ENCODE assay signal across 13 cellular contexts in the genomic region with DNA sequence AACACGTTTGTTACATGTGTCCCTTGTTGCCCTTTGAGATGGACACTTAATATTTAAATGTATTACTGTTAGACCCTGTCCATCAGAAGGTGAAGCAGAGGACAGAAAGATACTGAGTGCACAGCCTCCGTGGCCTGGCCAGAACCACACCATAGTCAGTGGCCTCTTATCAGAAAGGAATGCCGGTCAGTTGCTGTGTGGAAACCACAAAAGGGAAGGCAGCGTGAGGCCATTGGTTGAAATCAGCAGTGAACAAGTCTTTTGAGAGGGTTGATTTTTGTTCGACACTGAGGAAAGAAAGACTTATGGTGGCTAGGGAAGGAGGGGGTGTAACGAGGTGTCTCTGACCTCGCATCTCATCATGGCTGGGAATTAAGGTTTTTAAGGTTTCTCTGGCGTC.
DNase-seq lines count a peak whose midpoint lies in the region; ATAC-seq and TF ChIP-seq lines count a peak whose summit lies in the region.
"Had no signal": no experiment of that assay in that cellular context is flagged by ENCODE, and none has a peak within 500 bp of the region (broad histone marks: within the 10 kb centered on the region; RNA-seq: fewer than 3 reads in every experiment).

No MANE protein-coding gene starts in this region.

- H3K4me1 Mint-ChIP-seq in Caco-2 (ENCODE audit: low read depth, unreplicated experiment) (no peaks in the 10 kb centered on the region), endothelial cell (ENCODE audit: unreplicated experiment) (no peaks in the 10 kb centered on the region), MCF 10A (ENCODE audit: insufficient read depth, unreplicated experiment) (peaks cover 6% of the 10 kb centered on the region)
- H3K4me1 Mint-ChIP-seq: activated CD8-positive, alpha-beta memory T cell treated with anti-CD3 and anti-CD28 coated beads, Interleukin-2, amount 10 ng/mL, durations not matched to agents 7 days and 5 days had no signal

- ATAC-seq in HG03039 (IDR thresholded peaks at IDR 0.05; ENCODE audit: unreplicated experiment): no peak
- ATAC-seq: activated CD8-positive, alpha-beta memory T cell treated with anti-CD3 and anti-CD28 coated beads, Interleukin-2, amount 10 ng/mL, durations not matched to agents 7 days and 5 days had no signal

- BruUV-seq in Caco-2 (replicated peaks; lab: Mats Ljungman, UMichigan): no TSS peak
- BruUV-seq in MCF 10A (replicated peaks; lab: Mats Ljungman, UMichigan): no TSS peak

- no peaks in the 10 kb centered on the region for H3K9me3 ChIP-seq in Caco-2

- POLR2A ChIA-PET in Caco-2 (lab: Charles Lee) (no interaction called here), MCF 10A (lab: Yijun Ruan, JAX) (no interaction called here)

- no peaks in the 10 kb centered on the region for H3K4me1 ChIP-seq in Caco-2

- peak; percentile 26 to 54 for DNase-seq in Caco-2
- peak; percentile 92 for DNase-seq in OCI-M1 (lab: John Stamatoyannopoulos, UW)
- peak; percentile 6 for DNase-seq in endothelial cell (ENCODE audit: low spot score)
- peak; percentile 86 for DNase-seq in myocyte (ENCODE audit: low read depth)
- DNase-seq in MCF 10A (ENCODE audit: unreplicated experiment): no peak
- DNase-seq in SK-N-DZ (ENCODE audit: low spot score): no peak
- DNase-seq in DMS114 treated with DMSO at 0.1 percent for 48 hours (lab: John Stamatoyannopoulos, UW; ENCODE audit: unreplicated experiment): no peak
- DNase-seq: activated CD8-positive, alpha-beta memory T cell treated with anti-CD3 and anti-CD28 coated beads, Interleukin-2, amount 10 ng/mL, durations not matched to agents 7 days and 5 days; C1 segment of cervical spinal cord; NK-92 treated with Interleukin-12 subunit alpha and Interleukin-12 subunit beta, amount 100 ng/mL, for 24 hours; stimulated activated CD4-positive, alpha-beta T cell treated with anti-CD3 and anti-CD28 coated beads, Interleukin-2, amount 100 ng/mL, for 48 hours had no signal

- H3K36me3 ChIP-seq in Caco-2 (ENCODE audit: control insufficient read depth, insufficient read depth, low read length): no peaks in the 10 kb centered on the region

- intact Hi-C loops in Caco-2 (cut with micrococcal nuclease; ENCODE audit: unreplicated experiment) (no loop called here), MCF 10A (cut with micrococcal nuclease) (no loop called here)

- no peak overlapping the region for H3K4me3 Mint-ChIP-seq in Caco-2 (ENCODE audit: unreplicated experiment)
- H3K4me3 Mint-ChIP-seq in endothelial cell (ENCODE audit: unreplicated experiment): no peak overlapping the region
- H3K4me3 Mint-ChIP-seq in MCF 10A (ENCODE audit: unreplicated experiment): no peak overlapping the region
- H3K4me3 Mint-ChIP-seq: activated CD8-positive, alpha-beta memory T cell treated with anti-CD3 and anti-CD28 coated beads, Interleukin-2, amount 10 ng/mL, durations not matched to agents 7 days and 5 days; T-helper 1 cell treated with Interleukin-12 subunit alpha and Interleukin-12 subunit beta and Interleukin-4 antibody, amounts not matched to agents 30 μg/mL and 1 μg/mL, for 36 hours had no signal

- peaks cover 5% of the 10 kb centered on the region for H3K36me3 Mint-ChIP-seq in Caco-2 (ENCODE audit: insufficient read depth, unreplicated experiment)
- H3K36me3 Mint-ChIP-seq in endothelial cell (ENCODE audit: low read depth, unreplicated experiment): no peaks in the 10 kb centered on the region
- peaks cover 9% of the 10 kb centered on the region for H3K36me3 Mint-ChIP-seq in MCF 10A (ENCODE audit: insufficient read depth, unreplicated experiment)
- H3K36me3 Mint-ChIP-seq: activated CD8-positive, alpha-beta memory T cell treated with anti-CD3 and anti-CD28 coated beads, Interleukin-2, amount 10 ng/mL, durations not matched to agents 7 days and 5 days had no signal

- H3K4me3 ChIP-seq in Caco-2 (ENCODE audit: low read depth, low read length): no peak overlapping the region

- CTCF ChIA-PET in Caco-2 (lab: Charles Lee): no interaction called here
- CTCF ChIA-PET in MCF 10A (lab: Yijun Ruan, JAX): no interaction called here

- TF ChIP-seq CTCF in Caco-2 (IDR thresholded peaks at IDR 0.05; ENCODE audit: insufficient read depth in 1 of 2, low read depth in 1 of 2, low read length in 1 of 2, severe bottlenecking in 1 of 2, unreplicated experiment in 1 of 2): no peak
- TF ChIP-seq CTCF in endothelial cell (IDR thresholded peaks at IDR 0.05; ENCODE audit: unreplicated experiment): no peak
- no peak for TF ChIP-seq CTCF in MCF 10A (IDR thresholded peaks at IDR 0.05; ENCODE audit: unreplicated experiment)

- H3K27ac Mint-ChIP-seq in Caco-2 (ENCODE audit: unreplicated experiment) (peak overlapping the region; percentile 64), endothelial cell (ENCODE audit: unreplicated experiment) (no peak overlapping the region), MCF 10A (ENCODE audit: low read depth, unreplicated experiment) (no peak overlapping the region)
- H3K27ac Mint-ChIP-seq: activated CD8-positive, alpha-beta memory T cell treated with anti-CD3 and anti-CD28 coated beads, Interleukin-2, amount 10 ng/mL, durations not matched to agents 7 days and 5 days; T-helper 1 cell treated with Interleukin-12 subunit alpha and Interleukin-12 subunit beta and Interleukin-4 antibody, amounts not matched to agents 30 μg/mL and 1 μg/mL, for 36 hours had no signal

- H3K27me3 Mint-ChIP-seq in Caco-2 (ENCODE audit: insufficient read depth, unreplicated experiment): no peaks in the 10 kb centered on the region
- peaks cover 1% of the 10 kb centered on the region for H3K27me3 Mint-ChIP-seq in endothelial cell (ENCODE audit: unreplicated experiment)
- H3K27me3 Mint-ChIP-seq in MCF 10A (ENCODE audit: insufficient read depth, unreplicated experiment): no peaks in the 10 kb centered on the region
- H3K27me3 Mint-ChIP-seq: activated CD8-positive, alpha-beta memory T cell treated with anti-CD3 and anti-CD28 coated beads, Interleukin-2, amount 10 ng/mL, durations not matched to agents 7 days and 5 days had no signal

- no peaks in the 10 kb centered on the region for H3K27me3 ChIP-seq in Caco-2 (replicated peaks; ENCODE audit: control insufficient read depth, insufficient read depth, low read length)

- H3K9me3 Mint-ChIP-seq in Caco-2 (ENCODE audit: unreplicated experiment): no peaks in the 10 kb centered on the region
- no peaks in the 10 kb centered on the region for H3K9me3 Mint-ChIP-seq in endothelial cell (ENCODE audit: unreplicated experiment)
- no peaks in the 10 kb centered on the region for H3K9me3 Mint-ChIP-seq in MCF 10A (ENCODE audit: unreplicated experiment)
- H3K9me3 Mint-ChIP-seq: T-helper 1 cell treated with Interleukin-12 subunit alpha and Interleukin-12 subunit beta and Interleukin-4 antibody, amounts not matched to agents 30 μg/mL and 1 μg/mL, for 36 hours had no signal

Comparison
In these comparisons a context has a peak if more than half of its experiments do, and no peak if none do; other contexts are left out.
1. DNase-seq: peak in Caco-2 (2 of 2), OCI-M1 (single experiment), endothelial cell (single experiment) and myocyte (single experiment); none in MCF 10A (single experiment), SK-N-DZ (single experiment) and DMS114 treated with DMSO at 0.1 percent for 48 hours (single experiment).